ENCODE assay signal across 14 cellular contexts in genomic region chr1:224506141-224506814, GRCh38.
A peak's percentile ranks its signal among the peaks of the same experiment; 100 is the strongest.
DNase-seq lines count a peak whose midpoint lies in the region; ATAC-seq and TF ChIP-seq lines count a peak whose summit lies in the region.
"Had no signal": no experiment of that assay in that cellular context is flagged by ENCODE, and none has a peak within 500 bp of the region (broad histone marks: within the 10 kb centered on the region; RNA-seq: fewer than 3 reads in every experiment).

No MANE protein-coding gene starts in this region.

- peaks cover 4% of the 10 kb centered on the region for H3K27me3 Mint-ChIP-seq in nephron (ENCODE audit: low read depth)
- H3K27me3 Mint-ChIP-seq: CD8-positive, alpha-beta memory T cell had no signal

- no peaks in the 10 kb centered on the region for H3K36me3 Mint-ChIP-seq in nephron (ENCODE audit: low read depth)
- H3K36me3 Mint-ChIP-seq: CD8-positive, alpha-beta memory T cell had no signal

- H3K4me1 Mint-ChIP-seq in nephron = peaks cover 57% of the 10 kb centered on the region

- H3K27ac ChIP-seq in esophagus (ENCODE audit: low read depth in 2 of 2, low read length in 1 of 2) = peak overlapping the region; percentile 34 to 44
- H3K27ac ChIP-seq: A549 had no signal

- H3K36me3 ChIP-seq in esophagus (ENCODE audit: control insufficient read depth in 2 of 2, insufficient read depth in 2 of 2, low read length in 1 of 2) = no peaks in the 10 kb centered on the region
- H3K36me3 ChIP-seq: tibial nerve had no signal

- H3K27ac Mint-ChIP-seq in nephron = peak overlapping the region; percentile 28 to 74 (median 35)
- H3K27ac Mint-ChIP-seq: CD8-positive, alpha-beta memory T cell had no signal

- H3K9me3 ChIP-seq in esophagus (ENCODE audit: control insufficient read depth in 2 of 2, insufficient read depth in 1 of 2, low read depth in 1 of 2, low read length in 1 of 2) = no peaks in the 10 kb centered on the region
- H3K9me3 ChIP-seq: A549, tibial nerve had no signal

- no peak for ATAC-seq in GM18909 (IDR thresholded peaks at IDR 0.05; ENCODE audit: poor library complexity, unreplicated experiment)
- ATAC-seq: A549, PC-3 had no signal

- H3K9me3 Mint-ChIP-seq in nephron = no peaks in the 10 kb centered on the region
- H3K9me3 Mint-ChIP-seq: CD8-positive, alpha-beta memory T cell had no signal

- peaks cover 6 to 25% of the 10 kb centered on the region in 2 donors for H3K4me1 ChIP-seq in esophagus (ENCODE audit: control insufficient read depth in 2 of 2, insufficient read depth in 2 of 2, low read length in 1 of 2)

- TF ChIP-seq CTCF in AG10803 (conservative IDR thresholded peaks at IDR 0.05; ENCODE audit: low read length) = no peak
- TF ChIP-seq CTCF in nephron (IDR thresholded peaks at IDR 0.05; ENCODE audit: unreplicated experiment in 3 of 3) = no peak

- no peak overlapping the region for H3K4me3 Mint-ChIP-seq in nephron
- H3K4me3 Mint-ChIP-seq: CD8-positive, alpha-beta memory T cell had no signal

- 48 to 58% methylated on average over 18 of the region's 18 CpGs for WGBS in esophagus, 2 donors

- H3K4me3 ChIP-seq in AG10803 (ENCODE audit: low read length) = no peak overlapping the region
- no peak overlapping the region for H3K4me3 ChIP-seq in esophagus (ENCODE audit: low read depth in 1 of 2, low read length in 2 of 2)
- H3K4me3 ChIP-seq: A549, tibial nerve had no signal

- no peaks in the 10 kb centered on the region for H3K27me3 ChIP-seq in esophagus (ENCODE audit: control insufficient read depth in 1 of 2, insufficient read depth in 2 of 2, low read length in 2 of 2)
- H3K27me3 ChIP-seq: tibial nerve had no signal

- DNase-seq in AG10803 (ENCODE audit: low read depth) (peak; percentile 61), NCI-H2171 treated with DMSO at 0.1 percent for 48 hours (lab: John Stamatoyannopoulos, UW) (peak; percentile 80), DMS79 (lab: John Stamatoyannopoulos, UW) (no peak), iPS-NIHi11 (ENCODE audit: low spot score) (no peak)
- DNase-seq in activated CD4-positive, alpha-beta T cell treated with anti-CD3 and anti-CD28 coated beads, Interleukin-2, amount 50 U/mL, for 1 hour = no peak
- DNase-seq: activated effector memory CD4-positive, alpha-beta T cell treated with anti-CD3 and anti-CD28 coated beads, Interleukin-2, amount 50 U/mL, for 16 hours; CD8-positive, alpha-beta memory T cell; NCI-H1048; PC-3 had no signal

Comparison
In these comparisons a context has a peak if more than half of its experiments do, and no peak if none do; other contexts are left out.
1. DNase-seq: peak in AG10803 (single experiment) and NCI-H2171 treated with DMSO at 0.1 percent for 48 hours (single experiment); none in DMS79 (single experiment), activated CD4-positive, alpha-beta T cell treated with anti-CD3 and anti-CD28 coated beads, Interleukin-2, amount 50 U/mL, for 1 hour (single experiment) and iPS-NIHi11 (single experiment).